In the genomic region with DNA sequence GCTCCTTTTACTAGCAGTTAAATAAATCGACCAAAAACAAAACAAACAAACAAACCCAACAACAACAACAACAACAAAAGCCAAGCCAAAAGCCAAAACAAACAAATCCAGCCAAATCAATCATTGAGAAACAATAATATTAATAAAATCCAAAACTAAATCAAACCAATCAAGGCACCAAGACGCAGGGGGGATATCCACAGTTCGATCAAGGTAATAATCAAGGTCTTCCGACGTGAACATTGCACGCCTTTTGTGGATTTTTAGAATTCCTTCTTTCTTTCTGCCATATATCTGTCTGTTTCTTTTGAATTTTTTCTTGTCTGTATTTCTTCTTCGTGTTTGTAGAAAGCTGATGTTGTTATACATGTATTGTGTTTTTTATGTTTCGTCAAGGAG, we compare ENCODE assay signal across 12 cellular contexts. TPM values are rescaled to one million over a fixed set of nuclear protein-coding genes. Genes with fewer than 3 reads are reported as not detected.
DNase-seq lines count a peak whose midpoint lies in the region; ATAC-seq and TF ChIP-seq lines count a peak whose summit lies in the region.
"Had no signal": no experiment of that assay in that cellular context is flagged by ENCODE, and none has a peak within 500 bp of the region (broad histone marks: within the 10 kb centered on the region; RNA-seq: fewer than 3 reads in every experiment).

No MANE protein-coding gene starts in this region.

- peaks cover 38% of the 10 kb centered on the region for H3K27me3 Mint-ChIP-seq in dendritic cell treated with granulocyte-macrophage colony-stimulating factor and Interleukin-4, amounts not matched to agents 40 ng/mL and 50 ng/mL, for 4 days
- peaks cover 29 to 54% (median 36%) of the 10 kb centered on the region in 5 donors for H3K27me3 Mint-ChIP-seq in naive thymus-derived CD4-positive, alpha-beta T cell

- H3K4me1 ChIP-seq in left ventricle myocardium inferior (peaks cover 12% of the 10 kb centered on the region), heart right ventricle (peaks cover 0 to 13% (median 10%) of the 10 kb centered on the region in 9 donors), tibial artery (peaks cover 0 to 14% (median 11%) of the 10 kb centered on the region in 4 donors), foreskin keratinocyte (no peaks in the 10 kb centered on the region)
- no peaks in the 10 kb centered on the region for H3K4me1 ChIP-seq in naive thymus-derived CD4-positive, alpha-beta T cell (ENCODE audit: control insufficient read depth in 2 of 2, insufficient read depth in 2 of 2, low read length in 2 of 2)

- 57 to 59% methylated on average over 8 of the region's 8 CpGs for WGBS in heart right ventricle, 2 donors

- POLR2A ChIA-PET in naive thymus-derived CD4-positive, alpha-beta T cell (lab: Charles Lee) = no interaction called here

- H3K9me3 ChIP-seq in left ventricle myocardium inferior (replicated peaks) (no peaks in the 10 kb centered on the region), heart right ventricle (no peaks in the 10 kb centered on the region), tibial artery (no peaks in the 10 kb centered on the region)
- no peaks in the 10 kb centered on the region for H3K9me3 ChIP-seq in naive thymus-derived CD4-positive, alpha-beta T cell (ENCODE audit: control insufficient read depth in 2 of 3, low read length in 3 of 3)
- H3K9me3 ChIP-seq: tibial nerve had no signal

- H3K4me3 Mint-ChIP-seq in dendritic cell treated with granulocyte-macrophage colony-stimulating factor and Interleukin-4, amounts not matched to agents 40 ng/mL and 50 ng/mL, for 4 days = peak overlapping the region; percentile 9
- H3K4me3 Mint-ChIP-seq in naive thymus-derived CD4-positive, alpha-beta T cell = peak overlapping the region in 8 of 10 donors; percentile 22 to 89 (median 28)

- H3K36me3 ChIP-seq in left ventricle myocardium inferior (no peaks in the 10 kb centered on the region), heart right ventricle (no peaks in the 10 kb centered on the region), tibial artery (no peaks in the 10 kb centered on the region)
- H3K36me3 ChIP-seq in naive thymus-derived CD4-positive, alpha-beta T cell (ENCODE audit: control insufficient read depth in 2 of 3, insufficient read depth in 3 of 3, low read length in 3 of 3) = no peaks in the 10 kb centered on the region
- H3K36me3 ChIP-seq: tibial nerve had no signal

- DNase-seq in left ventricle myocardium inferior (no peak), heart right ventricle (no peak), tibial artery (no peak), NCI-H1417 (lab: John Stamatoyannopoulos, UW) (no peak), left ventricle myocardium superior (no peak), foreskin keratinocyte (no peak)
- DNase-seq in naive thymus-derived CD4-positive, alpha-beta T cell = no peak
- DNase-seq: activated naive CD4-positive, alpha-beta T cell; NCI-H1048; SIG-M5 had no signal

- ATAC-seq in heart right ventricle = no peak
- no peak for ATAC-seq in naive thymus-derived CD4-positive, alpha-beta T cell
- ATAC-seq in left ventricle myocardium superior = no peak
- no peak for ATAC-seq in foreskin keratinocyte

- H3K4me3 ChIP-seq in left ventricle myocardium inferior (peak overlapping the region; percentile 60), heart right ventricle (peak overlapping the region in 5 of 10 donors; percentile 20 to 47 (median 36)), tibial artery (peak overlapping the region; percentile 37 to 51)
- no peak overlapping the region for H3K4me3 ChIP-seq in naive thymus-derived CD4-positive, alpha-beta T cell (ENCODE audit: low read length)

- CTCF ChIA-PET in naive thymus-derived CD4-positive, alpha-beta T cell (lab: Charles Lee) = no interaction called here

- intact Hi-C loops in left ventricle myocardium inferior (cut with micrococcal nuclease) (no loop called here), heart right ventricle (cut with DNase I) (no loop called here), tibial artery (cut with DNase I; ENCODE audit: low total_unique reads) (no loop called here), left ventricle myocardium superior (cut with micrococcal nuclease) (no loop called here)
- intact Hi-C loops in dendritic cell treated with granulocyte-macrophage colony-stimulating factor and Interleukin-4, amounts not matched to agents 40 ng/mL and 50 ng/mL, for 4 days (cut with micrococcal nuclease) = no loop called here
- intact Hi-C loops in naive thymus-derived CD4-positive, alpha-beta T cell (cut with micrococcal nuclease) = no loop called here

- peaks cover 8% of the 10 kb centered on the region for H3K4me1 Mint-ChIP-seq in dendritic cell treated with granulocyte-macrophage colony-stimulating factor and Interleukin-4, amounts not matched to agents 40 ng/mL and 50 ng/mL, for 4 days (ENCODE audit: low read depth)
- H3K4me1 Mint-ChIP-seq in naive thymus-derived CD4-positive, alpha-beta T cell = peaks cover 0 to 16% (median 7%) of the 10 kb centered on the region in 7 donors

- no peaks in the 10 kb centered on the region for H3K9me3 Mint-ChIP-seq in dendritic cell treated with granulocyte-macrophage colony-stimulating factor and Interleukin-4, amounts not matched to agents 40 ng/mL and 50 ng/mL, for 4 days
- peaks cover 0 to 9% (median 0%) of the 10 kb centered on the region in 11 donors for H3K9me3 Mint-ChIP-seq in naive thymus-derived CD4-positive, alpha-beta T cell

- peaks cover 57% of the 10 kb centered on the region for H3K27me3 ChIP-seq in left ventricle myocardium inferior (ENCODE audit: low read depth)
- peaks cover 9 to 68% (median 39%) of the 10 kb centered on the region in 7 donors for H3K27me3 ChIP-seq in heart right ventricle
- H3K27me3 ChIP-seq in naive thymus-derived CD4-positive, alpha-beta T cell (ENCODE audit: control insufficient read depth in 2 of 2, insufficient read depth in 2 of 2, low read length in 2 of 2) = no peaks in the 10 kb centered on the region
- peaks cover 0 to 28% of the 10 kb centered on the region in 2 donors for H3K27me3 ChIP-seq in tibial artery
- H3K27me3 ChIP-seq in foreskin keratinocyte = peaks cover 46% of the 10 kb centered on the region

- H3K36me3 Mint-ChIP-seq in dendritic cell treated with granulocyte-macrophage colony-stimulating factor and Interleukin-4, amounts not matched to agents 40 ng/mL and 50 ng/mL, for 4 days (ENCODE audit: low read depth) = no peaks in the 10 kb centered on the region
- peaks cover 0 to 4% (median 0%) of the 10 kb centered on the region in 5 donors for H3K36me3 Mint-ChIP-seq in naive thymus-derived CD4-positive, alpha-beta T cell

- TF ChIP-seq CTCF in left ventricle myocardium inferior (IDR thresholded peaks at IDR 0.05; ENCODE audit: borderline replicate concordance) (no peak), heart right ventricle (IDR thresholded peaks at IDR 0.05) (no peak), tibial artery (IDR thresholded peaks at IDR 0.05) (no peak), foreskin keratinocyte (conservative IDR thresholded peaks at IDR 0.05) (no peak)

- H3K27ac Mint-ChIP-seq in dendritic cell treated with granulocyte-macrophage colony-stimulating factor and Interleukin-4, amounts not matched to agents 40 ng/mL and 50 ng/mL, for 4 days = no peak overlapping the region
- no peak overlapping the region for H3K27ac Mint-ChIP-seq in naive thymus-derived CD4-positive, alpha-beta T cell

- H3K27ac ChIP-seq in left ventricle myocardium inferior (replicated peaks) (no peak overlapping the region), heart right ventricle (no peak overlapping the region), tibial artery (no peak overlapping the region), foreskin keratinocyte (no peak overlapping the region)
- H3K27ac ChIP-seq in naive thymus-derived CD4-positive, alpha-beta T cell (ENCODE audit: low read depth, low read length) = no peak overlapping the region
- H3K27ac ChIP-seq: tibial nerve had no signal

RNA-seq across cellular contexts. Expression of a gene that starts 0.9 kb away (rescaled TPM):
- total RNA-seq in left ventricle myocardium inferior (not detected), heart right ventricle (not detected), left ventricle myocardium superior (not detected), foreskin keratinocyte (not detected in 2 replicates)
- polyA plus RNA-seq in heart right ventricle (under 1 TPM in 1 of 2 donors, not detected in 1; 0.06 TPM), foreskin keratinocyte (not detected in 2 replicates)
- not detected for total RNA-seq in naive thymus-derived CD4-positive, alpha-beta T cell
- polyA plus RNA-seq in naive thymus-derived CD4-positive, alpha-beta T cell = not detected
- total RNA-seq: tibial nerve had no signal
